Comparison of ENCODE assay signal across 27 cellular contexts in genomic region chr20:7106910-7107309, GRCh38.
"Had no signal": no experiment of that assay in that cellular context is flagged by ENCODE, and none has a peak within 500 bp of the region (broad histone marks: within the 10 kb centered on the region; RNA-seq: fewer than 3 reads in every experiment).

No MANE protein-coding gene starts in this region.

- H3K9me3 ChIP-seq: colonic mucosa, esophagus squamous epithelium, gastrocnemius medialis, heart right ventricle, left ventricle myocardium inferior, lower lobe of right lung, mucosa of descending colon had no signal

- H3K4me3 ChIP-seq: colonic mucosa, esophagus squamous epithelium, gastrocnemius medialis, heart right ventricle, left ventricle myocardium inferior, lower lobe of right lung, mucosa of descending colon had no signal

- H3K27ac ChIP-seq: colonic mucosa, epithelial cell of prostate, esophagus squamous epithelium, gastrocnemius medialis, heart right ventricle, left ventricle myocardium inferior, lower lobe of right lung had no signal

- H3K36me3 ChIP-seq: colonic mucosa, esophagus squamous epithelium, gastrocnemius medialis, heart right ventricle, left ventricle myocardium inferior, lower lobe of right lung had no signal

- H3K27me3 ChIP-seq: colonic mucosa, esophagus squamous epithelium, gastrocnemius medialis, heart right ventricle had no signal

- ATAC-seq: effector memory CD8-positive, alpha-beta T cell; esophagus mucosa; gastrocnemius medialis; heart right ventricle; left cardiac atrium; left lobe of liver; lower lobe of right lung; mucosa of descending colon; naive thymus-derived CD8-positive, alpha-beta T cell had no signal

- FAIRE-seq: endometrium, islet of Langerhans, keratinocyte had no signal

- DNase-seq: colonic mucosa; cortex of kidney; effector CD8-positive, alpha-beta T cell; effector memory CD8-positive, alpha-beta T cell; endodermal cell; erythroblast; esophagus squamous epithelium; foreskin fibroblast; foreskin melanocyte; gastrocnemius medialis; glutamatergic neuron; head of caudate nucleus; heart right ventricle; hippocampal formation; left cardiac atrium; left ventricle myocardium inferior; lower lobe of right lung; mesenchymal stem cell; mucosa of descending colon; naive B cell; naive thymus-derived CD8-positive, alpha-beta T cell had no signal

- H3K4me1 ChIP-seq: colonic mucosa, esophagus squamous epithelium, gastrocnemius medialis, heart right ventricle, left ventricle myocardium inferior, lower lobe of right lung had no signal
